ENCODE assay signal across 18 cellular contexts in the genomic region with DNA sequence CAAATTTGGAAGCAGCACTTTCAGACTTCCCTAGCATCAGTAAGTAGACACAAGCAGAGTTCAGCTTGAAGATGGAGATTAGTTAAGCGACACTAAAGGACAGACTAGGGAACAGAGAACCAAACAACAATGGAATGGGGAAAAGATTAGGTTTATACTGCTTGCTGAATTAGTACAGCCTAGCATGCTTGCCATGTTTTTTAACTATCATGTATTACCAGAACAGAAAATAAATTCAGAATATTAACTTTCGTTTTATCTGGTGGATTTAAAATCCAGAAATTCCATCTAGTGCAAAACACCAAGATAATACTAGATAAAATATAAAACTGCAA.
A peak's percentile ranks its signal among the peaks of the same experiment; 100 is the strongest.
DNase-seq lines count a peak whose midpoint lies in the region; ATAC-seq and TF ChIP-seq lines count a peak whose summit lies in the region.
"Had no signal": no experiment of that assay in that cellular context is flagged by ENCODE, and none has a peak within 500 bp of the region (broad histone marks: within the 10 kb centered on the region; RNA-seq: fewer than 3 reads in every experiment).

No MANE protein-coding gene starts in this region.

- H3K4me1 ChIP-seq in Caco-2: no peaks in the 10 kb centered on the region; the same call in 1 of the 2 replicates
- H3K4me1 ChIP-seq in colonic mucosa: no peaks in the 10 kb centered on the region
- H3K4me1 ChIP-seq: SJCRH30 had no signal

- no TSS peak for BruUV-seq in Caco-2 (replicated peaks; lab: Mats Ljungman, UMichigan)

- CTCF ChIA-PET in Caco-2 (lab: Charles Lee): no interaction called here

- intact Hi-C loops in Caco-2 (cut with micrococcal nuclease; ENCODE audit: unreplicated experiment) (loop anchor here (10.0 kb wide), 1 partner anchor 603 kb away; no protein-coding TSS in a partner anchor), colonic mucosa (cut with DNase I) (no loop called here)

- H3K27me3 ChIP-seq in Caco-2 (replicated peaks; ENCODE audit: control insufficient read depth, insufficient read depth, low read length): no peaks in the 10 kb centered on the region
- H3K27me3 ChIP-seq in colonic mucosa: no peaks in the 10 kb centered on the region
- H3K27me3 ChIP-seq: SJCRH30 had no signal

- H3K9me3 Mint-ChIP-seq in Caco-2 (ENCODE audit: unreplicated experiment): no peaks in the 10 kb centered on the region
- no peaks in the 10 kb centered on the region for H3K9me3 Mint-ChIP-seq in nephron

- H3K36me3 ChIP-seq in Caco-2 (ENCODE audit: control insufficient read depth, insufficient read depth, low read length): no peaks in the 10 kb centered on the region
- no peaks in the 10 kb centered on the region for H3K36me3 ChIP-seq in colonic mucosa
- H3K36me3 ChIP-seq: SJCRH30 had no signal

- H3K36me3 Mint-ChIP-seq in Caco-2 (ENCODE audit: insufficient read depth, unreplicated experiment) (no peaks in the 10 kb centered on the region), nephron (ENCODE audit: low read depth) (no peaks in the 10 kb centered on the region)
- H3K36me3 Mint-ChIP-seq: CD14-positive monocyte had no signal

- H3K27me3 Mint-ChIP-seq in Caco-2 (ENCODE audit: insufficient read depth, unreplicated experiment) (no peaks in the 10 kb centered on the region), nephron (ENCODE audit: low read depth) (no peaks in the 10 kb centered on the region)
- H3K27me3 Mint-ChIP-seq: B cell had no signal

- H3K27ac Mint-ChIP-seq in Caco-2 (ENCODE audit: unreplicated experiment) (no peak overlapping the region), nephron (peak overlapping the region; percentile 74 to 93 (median 87))
- H3K27ac Mint-ChIP-seq: B cell, CD14-positive monocyte had no signal

- H3K4me3 ChIP-seq in Caco-2 (ENCODE audit: low read depth, low read length): no peak overlapping the region
- H3K4me3 ChIP-seq in colonic mucosa: no peak overlapping the region
- H3K4me3 ChIP-seq: K562, SJCRH30 had no signal

- H3K9me3 ChIP-seq in Caco-2 (no peaks in the 10 kb centered on the region), colonic mucosa (no peaks in the 10 kb centered on the region)
- H3K9me3 ChIP-seq: SJCRH30 had no signal

- TF ChIP-seq CTCF in Caco-2 (IDR thresholded peaks at IDR 0.05; ENCODE audit: insufficient read depth in 1 of 2, low read depth in 1 of 2, low read length in 1 of 2, severe bottlenecking in 1 of 2, unreplicated experiment in 1 of 2): no peak
- no peak for TF ChIP-seq CTCF in colonic mucosa (IDR thresholded peaks at IDR 0.05)
- no peak for TF ChIP-seq CTCF in nephron (IDR thresholded peaks at IDR 0.05; ENCODE audit: unreplicated experiment in 3 of 3)
- no peak for TF ChIP-seq CTCF in omental fat pad (IDR thresholded peaks at IDR 0.05)

- H3K4me3 Mint-ChIP-seq in Caco-2 (ENCODE audit: unreplicated experiment) (peak overlapping the region; percentile 3), nephron (no peak overlapping the region)
- H3K4me3 Mint-ChIP-seq: B cell, CD14-positive monocyte had no signal

- POLR2A ChIA-PET in Caco-2 (lab: Charles Lee): no interaction called here

- no peak overlapping the region for H3K9ac ChIP-seq in colonic mucosa (ENCODE audit: low read depth in 2 of 2, low read length in 2 of 2)

- DNase-seq in Caco-2: no peak
- DNase-seq in colonic mucosa: no peak
- DNase-seq in NCI-H1092 (lab: John Stamatoyannopoulos, UW): no peak
- no peak for DNase-seq in SW 1271 (lab: John Stamatoyannopoulos, UW)
- DNase-seq in omental fat pad (ENCODE audit: low spot score): no peak
- no peak for DNase-seq in AG08396 (ENCODE audit: low spot score)
- DNase-seq: DMS 273 treated with DMSO at 0.1 percent for 48 hours, NCI-H1048, NCI-H2029, NCI-H345, NCI-H524 treated with DMSO at 0.1 percent for 48 hours, SJCRH30, T-helper 1 cell had no signal

- H3K27ac ChIP-seq in colonic mucosa: peak overlapping the region; percentile 30
- H3K27ac ChIP-seq: SJCRH30 had no signal

- ATAC-seq in HG03175 (IDR thresholded peaks at IDR 0.05; ENCODE audit: unreplicated experiment): peak; percentile 24
- no peak for ATAC-seq in omental fat pad (ENCODE audit: low FRiP score)
- ATAC-seq: K562 had no signal

- H3K4me1 Mint-ChIP-seq in Caco-2 (ENCODE audit: low read depth, unreplicated experiment): no peaks in the 10 kb centered on the region
- peaks cover 5% of the 10 kb centered on the region for H3K4me1 Mint-ChIP-seq in nephron
- H3K4me1 Mint-ChIP-seq: B cell, CD14-positive monocyte had no signal
